ENCODE assay signal across 31 cellular contexts in the genomic region with DNA sequence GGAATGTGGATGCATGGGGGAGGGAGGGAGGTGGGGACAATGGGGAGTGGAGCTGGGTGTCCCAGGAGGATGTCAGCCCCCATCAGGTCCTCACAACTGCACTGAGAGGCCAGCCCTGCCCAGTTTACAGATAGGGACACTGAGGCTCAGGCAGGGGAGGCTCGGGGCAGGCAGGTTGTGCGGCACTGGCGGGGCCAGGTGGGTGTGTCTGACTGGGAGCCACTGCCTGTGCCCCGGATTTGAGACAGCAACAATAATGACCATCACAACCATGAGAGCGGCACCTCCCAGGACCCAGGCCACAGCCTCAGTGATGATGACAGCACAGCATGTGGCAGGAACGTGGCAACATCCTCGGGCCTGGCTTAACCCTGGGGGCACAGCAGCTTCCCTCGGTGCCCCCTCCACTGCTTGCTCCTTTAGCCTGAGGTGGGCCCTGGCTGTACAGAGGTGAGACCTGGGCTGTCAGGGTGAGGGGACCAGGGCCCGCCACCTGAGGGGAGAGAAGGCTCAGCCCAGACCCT. TPM values are rescaled to one million over a fixed set of nuclear protein-coding genes. Genes with fewer than 3 reads are reported as not detected.
"Had no signal": no experiment of that assay in that cellular context is flagged by ENCODE, and none has a peak within 500 bp of the region (broad histone marks: within the 10 kb centered on the region; RNA-seq: fewer than 3 reads in every experiment).

No MANE protein-coding gene starts in this region.

- H3K4me1 Mint-ChIP-seq: activated B cell treated with CpG ODN at 0.5 μM for 24 hours; activated T-helper 17 cell treated with anti-CD3 and anti-CD28 coated beads, Interleukin-2, amount 50 U/mL, for 72 hours had no signal

- H3K4me3 Mint-ChIP-seq: activated B cell treated with CpG ODN at 0.5 μM for 24 hours; activated CD8-positive, alpha-beta T cell treated with anti-CD3 and anti-CD28 coated beads for 36 hours; activated naive CD8-positive, alpha-beta T cell; activated T-cell treated with anti-CD3 and anti-CD28 coated beads, Interleukin-2, amount 50 U/mL, for 4 hours; activated T-helper 17 cell treated with anti-CD3 and anti-CD28 coated beads, Interleukin-2, amount 50 U/mL, for 72 hours; dendritic cell treated with granulocyte-macrophage colony-stimulating factor and Interleukin-4, amounts not matched to agents 40 ng/mL and 50 ng/mL, for 4 days; endodermal cell; T-helper 17 cell; T-helper 2 cell treated with Interferon-gamma antibody and Interleukin-4, amounts not matched to agents 5 μg/mL and 100 μg/mL, for 36 hours had no signal

- ATAC-seq: activated CD4-positive, CD25-positive, alpha-beta regulatory T cell treated with anti-CD3 and anti-CD28 coated beads, Interleukin-2, amount 50 U/mL, for 24 hours; activated CD8-positive, alpha-beta T cell treated with anti-CD3 and anti-CD28 coated beads for 36 hours; activated T-cell treated with anti-CD3 and anti-CD28 coated beads, Interleukin-2, amount 50 U/mL, for 4 hours; activated T-helper 17 cell treated with anti-CD3 and anti-CD28 coated beads, Interleukin-2, amount 50 U/mL, for 72 hours; body of pancreas; esophagus mucosa; T-helper 17 cell had no signal

- H3K36me3 Mint-ChIP-seq: activated naive CD8-positive, alpha-beta T cell had no signal

- H3K27ac Mint-ChIP-seq: activated B cell treated with CpG ODN at 0.5 μM for 24 hours; activated CD8-positive, alpha-beta T cell treated with anti-CD3 and anti-CD28 coated beads for 36 hours; activated naive CD8-positive, alpha-beta T cell; activated T-helper 17 cell treated with anti-CD3 and anti-CD28 coated beads, Interleukin-2, amount 50 U/mL, for 72 hours; dendritic cell treated with granulocyte-macrophage colony-stimulating factor and Interleukin-4, amounts not matched to agents 40 ng/mL and 50 ng/mL, for 4 days; endodermal cell; T-helper 17 cell; T-helper 2 cell treated with Interferon-gamma antibody and Interleukin-4, amounts not matched to agents 5 μg/mL and 100 μg/mL, for 36 hours had no signal

- H3K9me3 Mint-ChIP-seq: activated B cell treated with CpG ODN at 0.5 μM for 24 hours; activated CD8-positive, alpha-beta T cell treated with anti-CD3 and anti-CD28 coated beads for 36 hours; activated T-cell treated with anti-CD3 and anti-CD28 coated beads, Interleukin-2, amount 50 U/mL, for 4 hours; activated T-helper 17 cell treated with anti-CD3 and anti-CD28 coated beads, Interleukin-2, amount 50 U/mL, for 72 hours; dendritic cell treated with granulocyte-macrophage colony-stimulating factor and Interleukin-4, amounts not matched to agents 40 ng/mL and 50 ng/mL, for 4 days; endodermal cell; T-helper 2 cell treated with Interferon-gamma antibody and Interleukin-4, amounts not matched to agents 5 μg/mL and 100 μg/mL, for 36 hours had no signal

- DNase-seq: activated B cell treated with CpG ODN at 0.5 μM for 24 hours; activated CD4-positive, alpha-beta T cell treated with anti-CD3 and anti-CD28 coated beads for 48 hours; activated CD4-positive, alpha-beta T cell treated with anti-CD3 and anti-CD28 coated beads, Interleukin-2, amount 50 U/mL, for 1 hour; activated CD4-positive, alpha-beta T cell treated with anti-CD3 and anti-CD28 coated beads, Interleukin-2, amount 50 U/mL, for 48 hours; activated CD8-positive, alpha-beta memory T cell treated with anti-CD3 and anti-CD28 coated beads for 24 hours; activated CD8-positive, alpha-beta T cell treated with anti-CD3 and anti-CD28 coated beads for 36 hours; activated effector memory CD4-positive, alpha-beta T cell treated with Interleukin-2 at 50 U/mL for 16 hours; activated gamma-delta T cell treated with Interleukin-2 at 50 U/mL for 16 hours; activated naive CD4-positive, alpha-beta T cell treated with anti-CD3 and anti-CD28 coated beads, Interleukin-2, amount 50 U/mL, for 16 hours; activated naive CD4-positive, alpha-beta T cell treated with Interleukin-2 at 50 U/mL for 16 hours; activated T-cell treated with anti-CD3 and anti-CD28 coated beads, Interleukin-2, amount 50 U/mL, for 4 hours; amygdala; body of pancreas; central memory CD4-positive, alpha-beta T cell; cerebellar nuclear complex; dorsolateral prefrontal cortex; effector memory CD4-positive, alpha-beta T cell; endodermal cell; foreskin fibroblast; head of caudate nucleus; T-helper 1 cell; T-helper 17 cell; T1000; WERI-Rb-1 had no signal

RNA-seq across cellular contexts. Expression of gene SHISAL1, which starts 32.0 kb away (rescaled TPM):
- total RNA-seq: activated B cell treated with CpG ODN at 0.5 μM for 24 hours; activated CD8-positive, alpha-beta T cell treated with anti-CD3 and anti-CD28 coated beads for 36 hours; activated T-cell treated with anti-CD3 and anti-CD28 coated beads, Interleukin-2, amount 50 U/mL, for 4 hours; activated T-helper 17 cell treated with anti-CD3 and anti-CD28 coated beads, Interleukin-2, amount 50 U/mL, for 72 hours; epithelial cell of proximal tubule; T-helper 17 cell had no signal
